In the genomic region with DNA sequence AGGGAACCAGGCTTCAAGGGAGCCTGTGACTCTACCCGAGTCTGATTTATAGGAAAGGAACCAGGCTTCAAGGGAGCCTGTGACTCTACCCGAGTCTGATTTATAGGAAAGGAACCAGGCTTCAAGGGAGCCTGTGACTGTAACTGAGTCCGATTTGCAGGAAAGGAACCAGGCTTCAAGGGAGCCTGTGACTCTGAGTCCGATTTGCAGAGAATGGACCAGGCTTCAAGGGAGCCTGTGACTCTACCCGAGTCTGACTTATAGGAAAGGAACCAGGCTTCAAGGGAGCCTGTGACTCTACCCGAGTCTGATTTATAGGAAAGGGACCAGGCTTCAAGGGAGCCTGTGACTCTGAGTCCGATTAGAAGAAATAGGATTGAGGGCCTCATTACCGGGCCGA, we compare ENCODE assay signal across 7 cellular contexts. TPM values are rescaled to one million over a fixed set of nuclear protein-coding genes. Genes with fewer than 3 reads are reported as not detected.
"Had no signal": no experiment of that assay in that cellular context is flagged by ENCODE, and none has a peak within 500 bp of the region (broad histone marks: within the 10 kb centered on the region; RNA-seq: fewer than 3 reads in every experiment).

No MANE protein-coding gene starts in this region.

RNA-seq across cellular contexts. Expression of gene GLS2, which starts 11.5 kb away (rescaled TPM):
- total RNA-seq: GM23248, H4, HFFc6, HT1080 had no signal
- polyA plus RNA-seq: GM23248 had no signal

RNA-seq across cellular contexts. Expression of gene MIP, which starts 45.0 kb away (rescaled TPM):
- total RNA-seq: GM23248, H7, HepG2, HT1080 had no signal
- polyA plus RNA-seq: GM23248, HepG2, IgD-negative memory B cell had no signal
